18 cellular contexts compared by ENCODE assay signal in the genomic region with DNA sequence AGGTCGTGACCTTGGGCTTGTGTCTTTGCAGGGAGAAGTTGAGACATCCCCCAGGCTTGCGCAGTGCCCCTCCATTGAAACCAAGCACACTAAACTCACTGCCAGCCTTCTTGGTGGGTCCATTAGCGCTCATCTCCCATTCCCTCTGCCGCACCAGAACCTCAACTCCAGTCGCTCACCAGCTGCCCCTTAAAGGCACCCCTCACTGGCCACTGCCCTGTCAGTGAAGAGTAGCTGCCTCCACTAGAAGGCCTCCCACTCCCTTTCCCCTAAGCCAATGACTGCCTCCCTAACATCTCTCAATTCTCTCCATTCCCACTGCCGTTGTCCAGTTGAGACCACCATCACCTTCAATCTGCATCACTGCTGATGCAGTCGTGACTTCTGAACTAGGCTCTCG.
DNase-seq lines count a peak whose midpoint lies in the region; ATAC-seq, FAIRE-seq and TF ChIP-seq lines count a peak whose summit lies in the region.
"Had no signal": no experiment of that assay in that cellular context is flagged by ENCODE, and none has a peak within 500 bp of the region (broad histone marks: within the 10 kb centered on the region; RNA-seq: fewer than 3 reads in every experiment).

No MANE protein-coding gene starts in this region.

- peaks cover 5% of the 10 kb centered on the region for H3K36me3 Mint-ChIP-seq in T-helper 1 cell treated with Interleukin-12 subunit alpha and Interleukin-12 subunit beta and Interleukin-4 antibody, amounts not matched to agents 30 μg/mL and 1 μg/mL, for 36 hours (ENCODE audit: low read depth)
- H3K36me3 Mint-ChIP-seq in activated naive CD4-positive, alpha-beta T cell treated with anti-CD3 and anti-CD28 coated beads, Interleukin-2, amount 50 U/mL, for 24 hours: no peaks in the 10 kb centered on the region
- no peaks in the 10 kb centered on the region for H3K36me3 Mint-ChIP-seq in endodermal cell (ENCODE audit: low read depth)

- H3K27me3 Mint-ChIP-seq in T-helper 1 cell treated with Interleukin-12 subunit alpha and Interleukin-12 subunit beta and Interleukin-4 antibody, amounts not matched to agents 30 μg/mL and 1 μg/mL, for 36 hours (ENCODE audit: low read depth): no peaks in the 10 kb centered on the region
- H3K27me3 Mint-ChIP-seq in activated naive CD4-positive, alpha-beta T cell treated with anti-CD3 and anti-CD28 coated beads, Interleukin-2, amount 50 U/mL, for 24 hours: no peaks in the 10 kb centered on the region
- peaks cover 60% of the 10 kb centered on the region for H3K27me3 Mint-ChIP-seq in endodermal cell (ENCODE audit: insufficient read depth)

- H3K27me3 ChIP-seq in endodermal cell (ENCODE audit: control insufficient read depth, insufficient read depth, low read length, poor library complexity, severe bottlenecking): peaks cover 19% of the 10 kb centered on the region

- peaks cover 6% of the 10 kb centered on the region for H3K9me3 Mint-ChIP-seq in T-helper 1 cell treated with Interleukin-12 subunit alpha and Interleukin-12 subunit beta and Interleukin-4 antibody, amounts not matched to agents 30 μg/mL and 1 μg/mL, for 36 hours
- no peaks in the 10 kb centered on the region for H3K9me3 Mint-ChIP-seq in activated naive CD4-positive, alpha-beta T cell treated with anti-CD3 and anti-CD28 coated beads, Interleukin-2, amount 50 U/mL, for 24 hours
- H3K9me3 Mint-ChIP-seq in endodermal cell: no peaks in the 10 kb centered on the region

- no peak overlapping the region for H3K4me3 ChIP-seq in endodermal cell (ENCODE audit: low read length)
- H3K4me3 ChIP-seq: GM23248 had no signal

- no peaks in the 10 kb centered on the region for H3K36me3 ChIP-seq in endodermal cell (ENCODE audit: control insufficient read depth, insufficient read depth, low read length)

- DNase-seq in T-helper 1 cell (no peak), endodermal cell (peak; percentile 13), urothelium cell line (ENCODE audit: low spot score) (no peak)
- no peak for DNase-seq in activated naive CD4-positive, alpha-beta T cell treated with Interleukin-2 at 50 U/mL for 16 hours
- DNase-seq: Caco-2; DMS53; GM23248; Karpas-422; MM.1S; NCI-H1105; NCI-H1694 treated with DMSO at 0.1 percent for 48 hours; NCI-H69; NK-92 treated with Interleukin-12 subunit alpha and Interleukin-12 subunit beta, amount 100 ng/mL, for 24 hours had no signal

- TF ChIP-seq CTCF in endodermal cell (conservative IDR thresholded peaks at IDR 0.05): no peak

- peak overlapping the region; percentile 20 for H3K4me3 Mint-ChIP-seq in T-helper 1 cell treated with Interleukin-12 subunit alpha and Interleukin-12 subunit beta and Interleukin-4 antibody, amounts not matched to agents 30 μg/mL and 1 μg/mL, for 36 hours
- H3K4me3 Mint-ChIP-seq in activated naive CD4-positive, alpha-beta T cell treated with anti-CD3 and anti-CD28 coated beads, Interleukin-2, amount 50 U/mL, for 24 hours: peak overlapping the region; percentile 71
- no peak overlapping the region for H3K4me3 Mint-ChIP-seq in endodermal cell

- H3K4me1 Mint-ChIP-seq in T-helper 1 cell treated with Interleukin-12 subunit alpha and Interleukin-12 subunit beta and Interleukin-4 antibody, amounts not matched to agents 30 μg/mL and 1 μg/mL, for 36 hours (ENCODE audit: low read depth): peaks cover 62% of the 10 kb centered on the region
- peaks cover 81% of the 10 kb centered on the region for H3K4me1 Mint-ChIP-seq in activated naive CD4-positive, alpha-beta T cell treated with anti-CD3 and anti-CD28 coated beads, Interleukin-2, amount 50 U/mL, for 24 hours
- peaks cover 11% of the 10 kb centered on the region for H3K4me1 Mint-ChIP-seq in endodermal cell

- WGBS in endodermal cell (ENCODE audit: insufficient coverage in 1 of 2, insufficient read length in 1 of 2), 2 experiments: 81 to 92% methylated on average over 4 to 8 of the region's 8 CpGs

- ATAC-seq in GM18511 (IDR thresholded peaks at IDR 0.05; ENCODE audit: unreplicated experiment): no peak
- ATAC-seq in GM19455 (IDR thresholded peaks at IDR 0.05; ENCODE audit: unreplicated experiment): no peak

- peak; percentile 46 for FAIRE-seq in urothelium cell line (lab: Jason Lieb, UNC)

- H3K9ac ChIP-seq in endodermal cell (ENCODE audit: extremely low read depth, low read length, poor library complexity, severe bottlenecking): no peak overlapping the region
- H3K9ac ChIP-seq: GM23248 had no signal

- H3K4me1 ChIP-seq in endodermal cell (ENCODE audit: control insufficient read depth, insufficient read depth, low read length): peaks cover 6% of the 10 kb centered on the region
- H3K4me1 ChIP-seq: Caco-2 had no signal

- H3K9me3 ChIP-seq in endodermal cell (ENCODE audit: control insufficient read depth, low read length): no peaks in the 10 kb centered on the region
- H3K9me3 ChIP-seq: Caco-2 had no signal

- H3K27ac ChIP-seq in endodermal cell (ENCODE audit: low read depth, low read length): no peak overlapping the region
- H3K27ac ChIP-seq: 22Rv1, GM23248 had no signal

- H3K27ac Mint-ChIP-seq in T-helper 1 cell treated with Interleukin-12 subunit alpha and Interleukin-12 subunit beta and Interleukin-4 antibody, amounts not matched to agents 30 μg/mL and 1 μg/mL, for 36 hours: peak overlapping the region; percentile 60
- H3K27ac Mint-ChIP-seq in activated naive CD4-positive, alpha-beta T cell treated with anti-CD3 and anti-CD28 coated beads, Interleukin-2, amount 50 U/mL, for 24 hours: peak overlapping the region; percentile 83
- no peak overlapping the region for H3K27ac Mint-ChIP-seq in endodermal cell
